Comparison of ENCODE assay signal across 10 cellular contexts in genomic region chr3:46426476-46426875, GRCh38. TPM values are rescaled to one million over a fixed set of nuclear protein-coding genes. Genes with fewer than 3 reads are reported as not detected.
"Had no signal": no experiment of that assay in that cellular context is flagged by ENCODE, and none has a peak within 500 bp of the region (broad histone marks: within the 10 kb centered on the region; RNA-seq: fewer than 3 reads in every experiment).

No MANE protein-coding gene starts in this region.

RNA-seq across cellular contexts. Expression of gene CCRL2, which starts 19.4 kb away (rescaled TPM):
- total RNA-seq: mesothelial cell of epicardium had no signal

RNA-seq across cellular contexts. Expression of gene LTF, which starts 38.2 kb away (rescaled TPM):
- total RNA-seq: activated B cell treated with CpG ODN at 0.5 μM for 24 hours; activated CD4-positive, alpha-beta memory T cell treated with anti-CD3 and anti-CD28 coated beads for 36 hours; activated naive CD4-positive, alpha-beta T cell treated with anti-CD3 and anti-CD28 coated beads, Interleukin-2, amount 50 U/mL, for 72 hours; activated T-helper 1 cell treated with anti-CD3 and anti-CD28 coated beads, Interleukin-12 subunit alpha, Interleukin-12 subunit beta, Interleukin-2, Interleukin-4 antibody, amounts not matched to agents 30 ng/mL and 10 ng/mL and 1 ng/mL, durations not matched to agents 14 hours and 24 hours and 36 hours; mesothelial cell of epicardium; T-helper 1 cell treated with Interleukin-12 subunit alpha and Interleukin-12 subunit beta and Interleukin-4 antibody, amounts not matched to agents 30 ng/mL and 1 ng/mL, for 36 hours had no signal
- polyA plus RNA-seq: hepatocyte had no signal

RNA-seq across cellular contexts. Expression of gene CCR5, which starts 55.7 kb away (rescaled TPM):
- total RNA-seq: bronchial epithelial cell, cerebellum, mesothelial cell of epicardium, temporal lobe had no signal
- polyA plus RNA-seq: hepatocyte had no signal
